Comparison of ENCODE assay signal across 1 cellular context in genomic region chr7:35026154-35026553, GRCh38.
TF ChIP-seq lines count a peak whose summit lies in the region.

No MANE protein-coding gene starts in this region.

TF ChIP-seq in H1, 55 proteins besides CTCF, POLR2A, EP300 and RAD21:
- TF ChIP-seq NANOG (IDR thresholded peaks at IDR 0.05; ENCODE audit: insufficient read depth, low read depth, low read length, poor library complexity, severe bottlenecking): no peak
- peak; percentile 66 for TF ChIP-seq CEBPB (IDR thresholded peaks at IDR 0.05; ENCODE audit: low read depth, low read length)
